ENCODE assay signal across 8 cellular contexts in the genomic region with DNA sequence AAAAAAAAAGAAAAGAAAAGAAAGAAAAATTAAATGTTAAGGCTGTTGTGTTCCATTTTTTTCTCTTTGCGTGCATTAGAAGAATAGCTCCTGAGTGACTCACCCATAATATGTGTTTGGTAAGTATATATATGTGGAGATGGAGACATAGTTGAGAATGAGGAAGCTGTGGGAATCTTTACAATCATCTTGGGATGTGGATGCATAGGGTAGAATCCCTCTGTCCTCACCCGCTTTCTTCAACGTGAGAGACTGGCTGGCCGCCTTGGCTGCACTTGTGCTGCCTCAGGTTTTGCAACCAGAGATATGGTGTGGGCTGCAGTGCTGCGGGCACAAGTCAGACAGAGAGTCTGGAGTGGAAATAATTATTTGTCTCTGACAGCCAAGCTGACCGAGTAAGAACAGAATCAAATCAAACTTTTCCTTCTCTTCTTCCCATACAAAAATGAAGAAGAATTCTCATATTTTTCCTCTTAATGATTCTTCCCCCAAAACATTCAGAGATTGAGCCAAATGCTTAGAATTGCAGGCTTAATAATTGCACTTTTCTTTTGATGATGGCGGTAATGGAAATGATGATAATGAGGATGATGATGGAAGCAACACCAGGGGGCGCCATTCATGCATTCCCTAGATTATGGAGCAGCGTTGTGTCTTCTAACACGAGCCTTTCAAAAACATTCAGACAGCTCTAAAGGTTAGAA. TPM values are rescaled to one million over a fixed set of nuclear protein-coding genes. Genes with fewer than 3 reads are reported as not detected.
DNase-seq lines count a peak whose midpoint lies in the region; ATAC-seq, FAIRE-seq and TF ChIP-seq lines count a peak whose summit lies in the region.

No MANE protein-coding gene starts in this region.

- ATAC-seq in activated T-helper 17 cell treated with anti-CD3 and anti-CD28 coated beads, Interleukin-2, amount 50 U/mL, for 72 hours (replicated peaks): no peak
- no peak for ATAC-seq in GM21360 (IDR thresholded peaks at IDR 0.05; ENCODE audit: unreplicated experiment)

- no peaks in the 10 kb centered on the region for H3K4me1 Mint-ChIP-seq in neural progenitor cell
- H3K4me1 Mint-ChIP-seq in activated T-helper 17 cell treated with anti-CD3 and anti-CD28 coated beads, Interleukin-2, amount 50 U/mL, for 72 hours: no peaks in the 10 kb centered on the region

- no peaks in the 10 kb centered on the region for H3K36me3 ChIP-seq in neural progenitor cell

- no peak overlapping the region for H2AFZ ChIP-seq in neural progenitor cell (replicated peaks)

- H3K79me2 ChIP-seq in neural progenitor cell (ENCODE audit: low read depth): no peaks in the 10 kb centered on the region

- H3K9ac ChIP-seq in neural progenitor cell: no peak overlapping the region

- H3K9me3 Mint-ChIP-seq in neural progenitor cell: no peaks in the 10 kb centered on the region
- H3K9me3 Mint-ChIP-seq in activated T-helper 17 cell treated with anti-CD3 and anti-CD28 coated beads, Interleukin-2, amount 50 U/mL, for 72 hours: no peaks in the 10 kb centered on the region

- DNase-seq in Daoy (ENCODE audit: low read depth) (peak; percentile 39), M059J (ENCODE audit: low read depth) (peak; percentile 34), cerebellar cortex (ENCODE audit: low spot score) (peak; percentile 13), neural progenitor cell (ENCODE audit: low spot score) (peak; percentile 40), frontal cortex (ENCODE audit: low spot score in 2 of 2) (no peak), RCC 7860 (ENCODE audit: low spot score) (no peak)

- H3K9me3 ChIP-seq in neural progenitor cell (ENCODE audit: low read depth): no peaks in the 10 kb centered on the region

- H3K4me2 ChIP-seq in neural progenitor cell: no peak overlapping the region

- H3K4me3 Mint-ChIP-seq in neural progenitor cell: no peak overlapping the region
- no peak overlapping the region for H3K4me3 Mint-ChIP-seq in activated T-helper 17 cell treated with anti-CD3 and anti-CD28 coated beads, Interleukin-2, amount 50 U/mL, for 72 hours

- H3K27ac ChIP-seq in neural progenitor cell: no peak overlapping the region

- H4K20me1 ChIP-seq in neural progenitor cell (ENCODE audit: low read depth): no peaks in the 10 kb centered on the region

- H3K36me3 Mint-ChIP-seq in neural progenitor cell: no peaks in the 10 kb centered on the region
- no peaks in the 10 kb centered on the region for H3K36me3 Mint-ChIP-seq in activated T-helper 17 cell treated with anti-CD3 and anti-CD28 coated beads, Interleukin-2, amount 50 U/mL, for 72 hours (ENCODE audit: low read depth)

- FAIRE-seq in frontal cortex (lab: Jason Lieb, UNC): no peak
- no peak for FAIRE-seq in RCC 7860 (lab: Jason Lieb, UNC)

- no peak overlapping the region for H3K27ac Mint-ChIP-seq in neural progenitor cell
- H3K27ac Mint-ChIP-seq in activated T-helper 17 cell treated with anti-CD3 and anti-CD28 coated beads, Interleukin-2, amount 50 U/mL, for 72 hours: no peak overlapping the region

- H3K27me3 ChIP-seq in neural progenitor cell: no peaks in the 10 kb centered on the region

- peaks cover 5% of the 10 kb centered on the region for H3K27me3 Mint-ChIP-seq in neural progenitor cell (ENCODE audit: insufficient read depth, low read depth)
- peaks cover 4% of the 10 kb centered on the region for H3K27me3 Mint-ChIP-seq in activated T-helper 17 cell treated with anti-CD3 and anti-CD28 coated beads, Interleukin-2, amount 50 U/mL, for 72 hours

- H3K4me3 ChIP-seq in neural progenitor cell: no peak overlapping the region

- peak; percentile 63 for TF ChIP-seq CTCF in neural progenitor cell (IDR thresholded peaks at IDR 0.05)

- no peaks in the 10 kb centered on the region for H3F3A ChIP-seq in neural progenitor cell (ENCODE audit: low read depth)

- H3K4me1 ChIP-seq in neural progenitor cell: no peaks in the 10 kb centered on the region

RNA-seq across cellular contexts. Expression of a gene that starts 48.5 kb away (rescaled TPM):
- total RNA-seq in Daoy (2014; rRNA removed; shearing (Covaris generic)): 1.4 and 1.7 TPM in 2 replicates
- total RNA-seq in M059J (2014; rRNA removed; shearing (Covaris generic)): 15.7 and 20.8 TPM in 2 replicates
- not detected in 2 replicates for total RNA-seq in neural progenitor cell (ENCODE audit: low replicate concordance)
- not detected for total RNA-seq in frontal cortex
- not detected for total RNA-seq in activated T-helper 17 cell treated with anti-CD3 and anti-CD28 coated beads, Interleukin-2, amount 50 U/mL, for 72 hours

Comparison
In these comparisons a context has a peak if more than half of its experiments do, and no peak if none do; other contexts are left out.
1. DNase-seq: peak in Daoy (single experiment), M059J (single experiment), cerebellar cortex (single experiment) and neural progenitor cell (single experiment); none in frontal cortex (0 of 2) and RCC 7860 (single experiment).